In the genomic region with DNA sequence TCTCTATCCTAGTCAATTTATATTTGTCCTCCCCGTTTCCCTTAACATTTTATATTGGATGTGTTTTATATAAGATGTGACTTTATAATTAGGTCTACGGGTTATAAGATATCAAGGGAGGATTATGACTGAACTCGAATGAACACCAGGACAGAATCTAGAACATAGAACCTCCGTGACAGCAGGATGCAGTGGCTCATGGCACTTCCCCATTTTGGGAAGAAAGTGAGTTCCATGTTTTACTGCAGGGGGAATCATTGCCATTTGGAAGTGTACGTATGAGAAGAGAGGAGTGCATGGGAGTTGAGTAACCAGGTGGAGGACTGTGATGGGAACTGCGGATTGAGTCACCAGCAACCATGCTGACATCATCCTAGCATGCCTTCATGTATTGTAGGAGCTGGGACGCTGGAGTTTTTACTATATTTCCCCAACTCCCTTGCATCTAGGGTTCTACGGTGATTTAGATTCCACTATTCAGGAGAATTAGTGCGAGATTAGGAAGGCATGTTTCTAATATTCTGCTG, we compare ENCODE assay signal across 16 cellular contexts. TPM values are rescaled to one million over a fixed set of nuclear protein-coding genes. Genes with fewer than 3 reads are reported as not detected.
DNase-seq lines count a peak whose midpoint lies in the region; ATAC-seq lines count a peak whose summit lies in the region.
"Had no signal": no experiment of that assay in that cellular context is flagged by ENCODE, and none has a peak within 500 bp of the region (broad histone marks: within the 10 kb centered on the region; RNA-seq: fewer than 3 reads in every experiment).

No MANE protein-coding gene starts in this region.

- POLR2A ChIA-PET in naive thymus-derived CD8-positive, alpha-beta T cell (lab: Charles Lee), result no interaction called here

- peak overlapping the region; percentile 82 for H3K4me3 Mint-ChIP-seq in T-helper 2 cell treated with Interferon-gamma antibody and Interleukin-4, amounts not matched to agents 5 μg/mL and 100 μg/mL, for 36 hours
- peak overlapping the region; percentile 87 for H3K4me3 Mint-ChIP-seq in activated T-helper 1 cell treated with anti-CD3 and anti-CD28 coated beads, Interleukin-12 subunit alpha, Interleukin-12 subunit beta, Interleukin-2, Interleukin-4 antibody, amounts not matched to agents 30 ng/mL and 10 ng/mL and 1 ng/mL, durations not matched to agents 14 hours and 24 hours and 36 hours
- H3K4me3 Mint-ChIP-seq in naive thymus-derived CD8-positive, alpha-beta T cell, result peak overlapping the region in 7 of 10 donors; percentile 1 to 88 (median 71)

- H3K27me3 Mint-ChIP-seq in T-helper 2 cell treated with Interferon-gamma antibody and Interleukin-4, amounts not matched to agents 5 μg/mL and 100 μg/mL, for 36 hours (ENCODE audit: low read depth), result peaks cover 37% of the 10 kb centered on the region
- H3K27me3 Mint-ChIP-seq in activated T-helper 1 cell treated with anti-CD3 and anti-CD28 coated beads, Interleukin-12 subunit alpha, Interleukin-12 subunit beta, Interleukin-2, Interleukin-4 antibody, amounts not matched to agents 30 ng/mL and 10 ng/mL and 1 ng/mL, durations not matched to agents 14 hours and 24 hours and 36 hours (ENCODE audit: insufficient read depth), result peaks cover 33% of the 10 kb centered on the region
- H3K27me3 Mint-ChIP-seq in naive thymus-derived CD8-positive, alpha-beta T cell, result peaks cover 0 to 22% (median 1%) of the 10 kb centered on the region in 5 donors

- no peaks in the 10 kb centered on the region for H3K9me3 Mint-ChIP-seq in T-helper 2 cell treated with Interferon-gamma antibody and Interleukin-4, amounts not matched to agents 5 μg/mL and 100 μg/mL, for 36 hours
- H3K9me3 Mint-ChIP-seq in activated T-helper 1 cell treated with anti-CD3 and anti-CD28 coated beads, Interleukin-12 subunit alpha, Interleukin-12 subunit beta, Interleukin-2, Interleukin-4 antibody, amounts not matched to agents 30 ng/mL and 10 ng/mL and 1 ng/mL, durations not matched to agents 14 hours and 24 hours and 36 hours, result no peaks in the 10 kb centered on the region
- peaks cover 0 to 24% (median 0%) of the 10 kb centered on the region in 9 donors for H3K9me3 Mint-ChIP-seq in naive thymus-derived CD8-positive, alpha-beta T cell

- H3K4me1 Mint-ChIP-seq in T-helper 2 cell treated with Interferon-gamma antibody and Interleukin-4, amounts not matched to agents 5 μg/mL and 100 μg/mL, for 36 hours (ENCODE audit: low read depth), result peaks cover 8% of the 10 kb centered on the region
- H3K4me1 Mint-ChIP-seq in activated T-helper 1 cell treated with anti-CD3 and anti-CD28 coated beads, Interleukin-12 subunit alpha, Interleukin-12 subunit beta, Interleukin-2, Interleukin-4 antibody, amounts not matched to agents 30 ng/mL and 10 ng/mL and 1 ng/mL, durations not matched to agents 14 hours and 24 hours and 36 hours (ENCODE audit: low read depth), result peaks cover 27% of the 10 kb centered on the region
- H3K4me1 Mint-ChIP-seq in naive thymus-derived CD8-positive, alpha-beta T cell, result peaks cover 13 to 30% (median 15%) of the 10 kb centered on the region in 4 donors

- no peak overlapping the region for H3K27ac Mint-ChIP-seq in T-helper 2 cell treated with Interferon-gamma antibody and Interleukin-4, amounts not matched to agents 5 μg/mL and 100 μg/mL, for 36 hours
- H3K27ac Mint-ChIP-seq in activated T-helper 1 cell treated with anti-CD3 and anti-CD28 coated beads, Interleukin-12 subunit alpha, Interleukin-12 subunit beta, Interleukin-2, Interleukin-4 antibody, amounts not matched to agents 30 ng/mL and 10 ng/mL and 1 ng/mL, durations not matched to agents 14 hours and 24 hours and 36 hours, result no peak overlapping the region
- H3K27ac Mint-ChIP-seq in naive thymus-derived CD8-positive, alpha-beta T cell, result peak overlapping the region in 2 of 10 donors; percentile 10 to 94

- intact Hi-C loops in activated T-helper 1 cell treated with anti-CD3 and anti-CD28 coated beads, Interleukin-12 subunit alpha, Interleukin-12 subunit beta, Interleukin-2, Interleukin-4 antibody, amounts not matched to agents 30 ng/mL and 10 ng/mL and 1 ng/mL, durations not matched to agents 14 hours and 24 hours and 36 hours (cut with micrococcal nuclease), result no loop called here

- H3K36me3 Mint-ChIP-seq in T-helper 2 cell treated with Interferon-gamma antibody and Interleukin-4, amounts not matched to agents 5 μg/mL and 100 μg/mL, for 36 hours (ENCODE audit: low read depth), result no peaks in the 10 kb centered on the region
- no peaks in the 10 kb centered on the region for H3K36me3 Mint-ChIP-seq in activated T-helper 1 cell treated with anti-CD3 and anti-CD28 coated beads, Interleukin-12 subunit alpha, Interleukin-12 subunit beta, Interleukin-2, Interleukin-4 antibody, amounts not matched to agents 30 ng/mL and 10 ng/mL and 1 ng/mL, durations not matched to agents 14 hours and 24 hours and 36 hours (ENCODE audit: low read depth)
- peaks cover 0 to 5% (median 0%) of the 10 kb centered on the region in 3 donors for H3K36me3 Mint-ChIP-seq in naive thymus-derived CD8-positive, alpha-beta T cell

- no peak for ATAC-seq in naive thymus-derived CD8-positive, alpha-beta T cell
- ATAC-seq in HG03039 (IDR thresholded peaks at IDR 0.05; ENCODE audit: unreplicated experiment), result no peak
- ATAC-seq in HG03460 (IDR thresholded peaks at IDR 0.05; ENCODE audit: unreplicated experiment), result no peak

- DNase-seq in T-helper 2 cell treated with Interferon-gamma antibody and Interleukin-4, amounts not matched to agents 5 μg/mL and 100 μg/mL, for 36 hours (ENCODE audit: low spot score), result no peak
- DNase-seq in T-helper 2 cell (no peak), EL (peak; percentile 30), amygdala (lab: John Stamatoyannopoulos, UW) (no peak)
- DNase-seq in activated T-helper 1 cell treated with anti-CD3 and anti-CD28 coated beads, Interleukin-12 subunit alpha, Interleukin-12 subunit beta, Interleukin-2, Interleukin-4 antibody, amounts not matched to agents 30 ng/mL and 10 ng/mL and 1 ng/mL, durations not matched to agents 14 hours and 24 hours and 36 hours (ENCODE audit: low spot score), result no peak
- no peak for DNase-seq in naive thymus-derived CD8-positive, alpha-beta T cell
- DNase-seq: activated CD4-positive, alpha-beta T cell treated with anti-CD3 and anti-CD28 coated beads, Interleukin-2, amount 50 U/mL, for 4 hours; DMS153; erythroblast; IMR-90; mammary epithelial cell; NCI-H146; NCI-H510A treated with DMSO at 0.1 percent for 48 hours; nucleus accumbens had no signal

RNA-seq across cellular contexts. Expression of a gene that starts 56.1 kb away (rescaled TPM):
- 0.23 and 0.44 TPM in 2 replicates for total RNA-seq in activated T-helper 1 cell treated with anti-CD3 and anti-CD28 coated beads, Interleukin-12 subunit alpha, Interleukin-12 subunit beta, Interleukin-2, Interleukin-4 antibody, amounts not matched to agents 30 ng/mL and 10 ng/mL and 1 ng/mL, durations not matched to agents 14 hours and 24 hours and 36 hours
- total RNA-seq in naive thymus-derived CD8-positive, alpha-beta T cell, result not detected
- not detected for polyA plus RNA-seq in naive thymus-derived CD8-positive, alpha-beta T cell
